ENCODE assay signal across 27 cellular contexts in the genomic region with DNA sequence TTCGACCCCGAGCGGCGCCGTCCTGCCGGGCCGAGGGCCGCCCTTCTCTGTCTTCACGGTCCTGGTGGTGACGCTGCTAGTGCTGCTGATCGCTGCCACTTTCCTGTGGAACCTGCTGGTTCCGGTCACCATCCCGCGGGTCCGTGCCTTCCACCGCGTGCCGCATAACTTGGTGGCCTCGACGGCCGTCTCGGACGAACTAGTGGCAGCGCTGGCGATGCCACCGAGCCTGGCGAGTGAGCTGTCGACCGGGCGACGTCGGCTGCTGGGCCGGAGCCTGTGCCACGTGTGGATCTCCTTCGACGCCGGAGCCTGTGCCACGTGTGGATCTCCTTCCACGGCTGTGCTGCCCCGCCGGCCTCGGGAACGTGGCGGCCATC.
"Had no signal": no experiment of that assay in that cellular context is flagged by ENCODE, and none has a peak within 500 bp of the region (broad histone marks: within the 10 kb centered on the region; RNA-seq: fewer than 3 reads in every experiment).

No MANE protein-coding gene starts in this region.

- H3K36me3 ChIP-seq: esophagus muscularis mucosa, heart right ventricle, left ventricle myocardium inferior, neutrophil, vagina, WERI-Rb-1 had no signal

- H3K4me3 ChIP-seq: heart right ventricle, left ventricle myocardium inferior, skin epidermis, vagina had no signal

- H3K4me1 Mint-ChIP-seq: activated naive CD8-positive, alpha-beta T cell treated with anti-CD3 and anti-CD28 coated beads, Interleukin-2, amount 10 ng/mL, durations not matched to agents 7 days and 5 days; nephron had no signal

- ATAC-seq: activated T-cell treated with anti-CD3 and anti-CD28 coated beads, Interleukin-2, amount 50 U/mL, for 72 hours; foreskin keratinocyte; heart right ventricle; sciatic nerve; stimulated activated naive CD8-positive, alpha-beta T cell treated with anti-CD3 and anti-CD28 coated beads, Interleukin-15, Interleukin-2, amounts not matched to agents 100 U/mL and 50 U/mL, for 24 hours had no signal

- H3K27me3 ChIP-seq: vagina had no signal

- H3K9me3 Mint-ChIP-seq: activated naive CD8-positive, alpha-beta T cell treated with anti-CD3 and anti-CD28 coated beads, Interleukin-2, amount 10 ng/mL, durations not matched to agents 7 days and 5 days; nephron had no signal

- H3K27ac ChIP-seq: esophagus muscularis mucosa, foreskin keratinocyte, heart right ventricle, left ventricle myocardium inferior, neutrophil, skin epidermis, vagina, WERI-Rb-1 had no signal

- H3K4me3 Mint-ChIP-seq: activated naive CD4-positive, alpha-beta T cell treated with anti-CD3 and anti-CD28 coated beads for 36 hours; activated naive CD8-positive, alpha-beta T cell treated with anti-CD3 and anti-CD28 coated beads, Interleukin-2, amount 10 ng/mL, durations not matched to agents 7 days and 5 days; activated T-cell treated with anti-CD3 and anti-CD28 coated beads, Interleukin-2, amount 50 U/mL, for 72 hours; endodermal cell; nephron; T-helper 1 cell treated with Interleukin-12 subunit alpha and Interleukin-12 subunit beta and Interleukin-4 antibody, amounts not matched to agents 30 μg/mL and 1 μg/mL, for 36 hours; type B pancreatic cell had no signal

- H3K4me1 ChIP-seq: foreskin keratinocyte, heart right ventricle, left ventricle myocardium inferior, vagina had no signal

- H3K9me3 ChIP-seq: esophagus muscularis mucosa, vagina had no signal

- H3K36me3 Mint-ChIP-seq: activated naive CD8-positive, alpha-beta T cell treated with anti-CD3 and anti-CD28 coated beads, Interleukin-2, amount 10 ng/mL, durations not matched to agents 7 days and 5 days; type B pancreatic cell had no signal

- H3K27ac Mint-ChIP-seq: activated naive CD4-positive, alpha-beta T cell treated with anti-CD3 and anti-CD28 coated beads for 36 hours; activated naive CD8-positive, alpha-beta T cell treated with anti-CD3 and anti-CD28 coated beads, Interleukin-2, amount 10 ng/mL, durations not matched to agents 7 days and 5 days; activated T-cell treated with anti-CD3 and anti-CD28 coated beads, Interleukin-2, amount 50 U/mL, for 72 hours; endodermal cell; nephron; progenitor cell of endocrine pancreas; T-helper 1 cell treated with Interleukin-12 subunit alpha and Interleukin-12 subunit beta and Interleukin-4 antibody, amounts not matched to agents 30 μg/mL and 1 μg/mL, for 36 hours; type B pancreatic cell had no signal

- DNase-seq: activated CD4-positive, alpha-beta T cell treated with anti-CD3 and anti-CD28 coated beads, Interleukin-2, amount 50 U/mL, for 1 hour; activated CD4-positive, CD25-positive, alpha-beta regulatory T cell treated with anti-CD3 and anti-CD28 coated beads, Interleukin-2, amount 50 U/mL, for 72 hours; activated naive CD4-positive, alpha-beta T cell treated with anti-CD3 and anti-CD28 coated beads for 36 hours; activated naive CD8-positive, alpha-beta T cell treated with anti-CD3 and anti-CD28 coated beads, Interleukin-2, amount 10 ng/mL, durations not matched to agents 7 days and 5 days; activated T-cell treated with anti-CD3 and anti-CD28 coated beads for 4 hours; activated T-cell treated with anti-CD3 and anti-CD28 coated beads, Interleukin-2, amount 50 U/mL, for 72 hours; amniotic stem cell; caudate nucleus; foreskin keratinocyte; heart right ventricle; left ventricle myocardium inferior; stimulated activated CD4-positive, alpha-beta T cell treated with anti-CD3 and anti-CD28 coated beads, Interleukin-12 subunit alpha, Interleukin-12 subunit beta, amount 100 ng/mL, for 4 hours; stimulated activated CD4-positive, alpha-beta T cell treated with anti-CD3 and anti-CD28 coated beads, Interleukin-4, amount 100 ng/mL, for 1 hour; stimulated activated naive CD8-positive, alpha-beta T cell treated with anti-CD3 and anti-CD28 coated beads, Interleukin-15, Interleukin-2, amounts not matched to agents 100 U/mL and 50 U/mL, for 24 hours; SW 1271; T-helper 9 cell; WERI-Rb-1 had no signal
